Comparison of ENCODE assay signal across 1 cellular context in the genomic region with DNA sequence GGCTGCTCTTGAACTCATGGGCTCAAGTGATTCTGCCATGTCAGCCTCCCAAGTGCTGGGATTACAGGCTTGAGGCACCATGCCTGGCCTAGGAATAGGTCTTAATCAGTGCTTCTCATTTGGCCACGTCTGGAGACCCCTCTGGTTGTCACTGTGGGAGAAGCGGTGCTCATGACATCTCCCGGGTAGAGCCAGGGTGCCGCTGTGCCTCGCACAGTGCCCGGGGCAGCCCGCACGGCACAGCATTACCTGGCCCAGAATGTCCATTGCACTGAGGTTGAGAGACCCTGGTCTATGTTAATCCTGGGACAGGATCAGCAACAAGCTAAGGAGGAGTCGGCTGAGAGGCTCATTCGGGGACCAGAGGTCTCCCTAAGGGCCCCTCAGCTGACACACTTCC.
TF ChIP-seq lines count a peak whose summit lies in the region.

No MANE protein-coding gene starts in this region.

TF ChIP-seq in IMR-90, 13 proteins besides CTCF, POLR2A, EP300 and RAD21 (continued from another document):
- TF ChIP-seq FOS (IDR thresholded peaks at IDR 0.05; ENCODE audit: low read depth, low read length) (no peak), MAZ (IDR thresholded peaks at IDR 0.05; ENCODE audit: borderline replicate concordance, low read depth, low read length) (no peak), MXI1 (IDR thresholded peaks at IDR 0.05; ENCODE audit: borderline replicate concordance, low read depth, low read length) (no peak), MAFK (IDR thresholded peaks at IDR 0.05; ENCODE audit: low read depth, low read length) (no peak), BHLHE40 (IDR thresholded peaks at IDR 0.05; ENCODE audit: low read depth, low read length) (no peak), CHD1 (IDR thresholded peaks at IDR 0.05; ENCODE audit: low read depth, low read length) (no peak)
TF ChIP-seq in IMR-90: peak in this region for 0.
